Comparison of ENCODE assay signal across 22 cellular contexts in genomic region chr19:46388311-46389095, GRCh38. TPM values are rescaled to one million over a fixed set of nuclear protein-coding genes. Genes with fewer than 3 reads are reported as not detected.
"Had no signal": no experiment of that assay in that cellular context is flagged by ENCODE, and none has a peak within 500 bp of the region (broad histone marks: within the 10 kb centered on the region; RNA-seq: fewer than 3 reads in every experiment).

No MANE protein-coding gene starts in this region.

- H3K27ac ChIP-seq: gastroesophageal sphincter, prostate gland, skin epidermis, transverse colon, uterus had no signal

- H3K4me3 Mint-ChIP-seq: activated naive CD8-positive, alpha-beta T cell treated with anti-CD3 and anti-CD28 coated beads, Interleukin-2, amount 50 U/mL, for 24 hours; brain; effector memory CD8-positive, alpha-beta T cell; mesothelial cell of epicardium; naive thymus-derived CD8-positive, alpha-beta T cell; stimulated activated memory B cell treated with anti-CD40 and anti-IgM and Interleukin-4, amounts not matched to agents 10 μg/mL and 1 μg/mL and 100 μg/mL, for 72 hours; WTC11 had no signal

- DNase-seq: activated naive CD4-positive, alpha-beta T cell; activated naive CD8-positive, alpha-beta T cell treated with anti-CD3 and anti-CD28 coated beads, Interleukin-2, amount 50 U/mL, for 24 hours; activated T-cell treated with anti-CD3 and anti-CD28 coated beads, Interleukin-2, amount 50 U/mL, for 1 hour; anterior cingulate cortex; caudate nucleus; effector memory CD8-positive, alpha-beta T cell; mammary epithelial cell; naive thymus-derived CD8-positive, alpha-beta T cell; T-helper 1 cell; T-helper 9 cell; transverse colon; uterus had no signal

- H3K4me3 ChIP-seq: gastroesophageal sphincter, prostate gland, skin epidermis, transverse colon, uterus had no signal

- H3K4me1 ChIP-seq: prostate gland, uterus had no signal

- H3K9me3 Mint-ChIP-seq: activated naive CD8-positive, alpha-beta T cell treated with anti-CD3 and anti-CD28 coated beads, Interleukin-2, amount 50 U/mL, for 24 hours; effector memory CD8-positive, alpha-beta T cell; naive thymus-derived CD8-positive, alpha-beta T cell; WTC11 had no signal

- H3K27ac Mint-ChIP-seq: activated T-helper 2 cell treated with anti-CD3 and anti-CD28 coated beads, Interferon-gamma antibody, Interleukin-2, Interleukin-4, amounts not matched to agents 10 μg/mL and 5 μg/mL and 100 μg/mL, durations not matched to agents 14 hours and 24 hours and 36 hours; effector memory CD8-positive, alpha-beta T cell; mesothelial cell of epicardium; stimulated activated memory B cell treated with anti-CD40 and anti-IgM and Interleukin-4, amounts not matched to agents 10 μg/mL and 1 μg/mL and 100 μg/mL, for 72 hours; WTC11 had no signal

- ATAC-seq: activated naive CD8-positive, alpha-beta T cell treated with anti-CD3 and anti-CD28 coated beads, Interleukin-2, amount 50 U/mL, for 24 hours; effector memory CD8-positive, alpha-beta T cell; gastroesophageal sphincter; left lobe of liver; naive thymus-derived CD8-positive, alpha-beta T cell; stimulated activated memory B cell treated with anti-CD40 and anti-IgM and Interleukin-4, amounts not matched to agents 10 μg/mL and 1 μg/mL and 100 μg/mL, for 72 hours; WTC11 had no signal

- H3K36me3 ChIP-seq: uterus had no signal

- H3K27me3 Mint-ChIP-seq: activated naive CD8-positive, alpha-beta T cell treated with anti-CD3 and anti-CD28 coated beads, Interleukin-2, amount 50 U/mL, for 24 hours; effector memory CD8-positive, alpha-beta T cell; naive thymus-derived CD8-positive, alpha-beta T cell; stimulated activated memory B cell treated with anti-CD40 and anti-IgM and Interleukin-4, amounts not matched to agents 10 μg/mL and 1 μg/mL and 100 μg/mL, for 72 hours had no signal

- H3K9me3 ChIP-seq: gastroesophageal sphincter, prostate gland, transverse colon, uterus had no signal

- H3K27me3 ChIP-seq: gastroesophageal sphincter, transverse colon, uterus had no signal

- H3K4me1 Mint-ChIP-seq: stimulated activated memory B cell treated with anti-CD40 and anti-IgM and Interleukin-4, amounts not matched to agents 10 μg/mL and 1 μg/mL and 100 μg/mL, for 72 hours had no signal

RNA-seq across cellular contexts. Expression of gene CCDC8, which starts 24.9 kb away (rescaled TPM):
- total RNA-seq: activated T-helper 2 cell treated with anti-CD3 and anti-CD28 coated beads, Interferon-gamma antibody, Interleukin-2, Interleukin-4, amounts not matched to agents 10 μg/mL and 5 μg/mL and 100 μg/mL, durations not matched to agents 14 hours and 24 hours and 36 hours; naive thymus-derived CD8-positive, alpha-beta T cell had no signal
- polyA plus RNA-seq: naive thymus-derived CD8-positive, alpha-beta T cell had no signal

RNA-seq across cellular contexts. Expression of gene PNMA8C, which starts 40.2 kb away (rescaled TPM):
- total RNA-seq: activated T-helper 2 cell treated with anti-CD3 and anti-CD28 coated beads, Interferon-gamma antibody, Interleukin-2, Interleukin-4, amounts not matched to agents 10 μg/mL and 5 μg/mL and 100 μg/mL, durations not matched to agents 14 hours and 24 hours and 36 hours; dermis microvascular lymphatic vessel endothelial cell; left lobe of liver; naive thymus-derived CD8-positive, alpha-beta T cell; transverse colon had no signal
- polyA plus RNA-seq: mammary epithelial cell; naive thymus-derived CD8-positive, alpha-beta T cell had no signal
